Comparison of ENCODE assay signal across 4 cellular contexts in genomic region chr9:29394855-29395254, GRCh38.
A peak's percentile ranks its signal among the peaks of the same experiment; 100 is the strongest.
TF ChIP-seq lines count a peak whose summit lies in the region.

No MANE protein-coding gene starts in this region.

TF ChIP-seq in HepG2, 621 proteins besides CTCF, POLR2A, EP300 and RAD21:
- peak; percentile 32 to 80; a peak in 3 of 4 replicates for TF ChIP-seq MAFK (conservative IDR thresholded peaks at IDR 0.05 in 1 of 2, IDR thresholded peaks at IDR 0.05 in 1 of 2; ENCODE audit: low read length in 2 of 2)
- no peak for TF ChIP-seq HMG20A (CRISPR knock-in tag; IDR thresholded peaks at IDR 0.05; ENCODE audit: borderline replicate concordance)
- peak; percentile 58 for TF ChIP-seq MAFF (IDR thresholded peaks at IDR 0.05; ENCODE audit: low read depth, low read length)

TF ChIP-seq in A549, 52 proteins besides CTCF, POLR2A, EP300 and RAD21:
- no peak for TF ChIP-seq JUN (IDR thresholded peaks at IDR 0.05)
- no peak for TF ChIP-seq FOSL2 (IDR thresholded peaks at IDR 0.05)
- TF ChIP-seq FOSL2 (CRISPR knock-in tag; IDR thresholded peaks at IDR 0.05), result no peak
- no peak for TF ChIP-seq FOSB (CRISPR knock-in tag; IDR thresholded peaks at IDR 0.05)
- peak; percentile 62 for TF ChIP-seq MAFK (IDR thresholded peaks at IDR 0.05; ENCODE audit: partially characterized antibody)

TF ChIP-seq in IMR-90, 13 proteins besides CTCF, POLR2A, EP300 and RAD21:
- TF ChIP-seq ELK1 (IDR thresholded peaks at IDR 0.05; ENCODE audit: borderline replicate concordance, low read depth, low read length), result no peak
- TF ChIP-seq MAFK (IDR thresholded peaks at IDR 0.05; ENCODE audit: low read depth, low read length), result peak; percentile 60
- TF ChIP-seq USF2 (IDR thresholded peaks at IDR 0.05; ENCODE audit: low read depth, low read length), result no peak
- no peak for TF ChIP-seq MXI1 (IDR thresholded peaks at IDR 0.05; ENCODE audit: borderline replicate concordance, low read depth, low read length)
- no peak for TF ChIP-seq CEBPB (IDR thresholded peaks at IDR 0.05; ENCODE audit: low read depth, low read length)
- no peak for TF ChIP-seq FOS (IDR thresholded peaks at IDR 0.05; ENCODE audit: low read depth, low read length)
- no peak for TF ChIP-seq MAZ (IDR thresholded peaks at IDR 0.05; ENCODE audit: borderline replicate concordance, low read depth, low read length)

TF ChIP-seq in SK-N-SH, 30 proteins besides CTCF, POLR2A, EP300 and RAD21:
- TF ChIP-seq FOXM1 (IDR thresholded peaks at IDR 0.05; ENCODE audit: low read depth) (no peak), MXI1 (IDR thresholded peaks at IDR 0.05; ENCODE audit: low read depth, low read length) (no peak), GATA2 (CRISPR knock-in tag; IDR thresholded peaks at IDR 0.05) (no peak), IRF3 (IDR thresholded peaks at IDR 0.05; ENCODE audit: low read depth, low read length) (no peak), RXRA (IDR thresholded peaks at IDR 0.05; ENCODE audit: borderline replicate concordance, low read depth) (no peak), NRF1 (IDR thresholded peaks at IDR 0.05; ENCODE audit: low read depth, low read length) (no peak), TCF12 (IDR thresholded peaks at IDR 0.05) (no peak), JUND (IDR thresholded peaks at IDR 0.05) (no peak), MAX (IDR thresholded peaks at IDR 0.05; ENCODE audit: low read depth) (no peak), RCOR1 (IDR thresholded peaks at IDR 0.05; ENCODE audit: low read length) (no peak), RFX5 (IDR thresholded peaks at IDR 0.05; ENCODE audit: low read length) (no peak)
